In genomic region chr10:113663142-113663541, GRCh38 we compare ENCODE assay signal across 34 cellular contexts. TPM values are rescaled to one million over a fixed set of nuclear protein-coding genes. Genes with fewer than 3 reads are reported as not detected.
A peak's percentile ranks its signal among the peaks of the same experiment; 100 is the strongest.
DNase-seq lines count a peak whose midpoint lies in the region; ATAC-seq lines count a peak whose summit lies in the region.
"Had no signal": no experiment of that assay in that cellular context is flagged by ENCODE, and none has a peak within 500 bp of the region (broad histone marks: within the 10 kb centered on the region; RNA-seq: fewer than 3 reads in every experiment).

No MANE protein-coding gene starts in this region.

- no peak overlapping the region for H3K4me3 ChIP-seq in H7 (ENCODE audit: insufficient read depth, low read depth, low read length)
- H3K4me3 ChIP-seq: GM23248, pancreas, thyroid gland had no signal

- H3K27ac Mint-ChIP-seq in stimulated activated naive CD8-positive, alpha-beta T cell treated with anti-CD3 and anti-CD28 coated beads, Interleukin-15, amount 100 ng/mL, for 72 hours, result no peak overlapping the region
- H3K27ac Mint-ChIP-seq: activated naive CD4-positive, alpha-beta T cell treated with anti-CD3 and anti-CD28 coated beads, Interleukin-2, amount 50 U/mL, for 24 hours; B cell; CD8-positive, alpha-beta T cell; HFFc6; IgD-negative memory B cell; memory B cell had no signal

- peaks cover 22% of the 10 kb centered on the region for H3K4me1 Mint-ChIP-seq in stimulated activated naive CD8-positive, alpha-beta T cell treated with anti-CD3 and anti-CD28 coated beads, Interleukin-15, amount 100 ng/mL, for 72 hours
- H3K4me1 Mint-ChIP-seq: activated naive CD4-positive, alpha-beta T cell treated with anti-CD3 and anti-CD28 coated beads, Interleukin-2, amount 50 U/mL, for 24 hours; B cell; IgD-negative memory B cell; memory B cell; neural crest cell had no signal

- peaks cover 0 to 3% of the 10 kb centered on the region in 2 donors for H3K9me3 Mint-ChIP-seq in stimulated activated naive CD8-positive, alpha-beta T cell treated with anti-CD3 and anti-CD28 coated beads, Interleukin-15, amount 100 ng/mL, for 72 hours
- H3K9me3 Mint-ChIP-seq: activated naive CD4-positive, alpha-beta T cell treated with anti-CD3 and anti-CD28 coated beads, Interleukin-2, amount 50 U/mL, for 24 hours; CD8-positive, alpha-beta T cell; HFFc6; IgD-negative memory B cell; memory B cell had no signal

- H3K27me3 ChIP-seq in H7 (ENCODE audit: control insufficient read depth, insufficient read depth, low read length), result no peaks in the 10 kb centered on the region
- H3K27me3 ChIP-seq: pancreas, thyroid gland had no signal

- peak; percentile 32 for DNase-seq in A172 (ENCODE audit: low spot score)
- DNase-seq in EH (ENCODE audit: low read depth), result peak; percentile 46
- peak; percentile 52 for DNase-seq in NCI-H510A treated with DMSO at 0.1 percent for 48 hours (lab: John Stamatoyannopoulos, UW)
- no peak for DNase-seq in left ventricle myocardium superior
- DNase-seq in H7, result no peak
- DNase-seq in stimulated activated CD4-positive, alpha-beta T cell treated with anti-CD3 and anti-CD28 coated beads, Interleukin-12 subunit alpha, Interleukin-12 subunit beta, amount 100 ng/mL, for 4 hours, result no peak
- DNase-seq in stimulated activated naive CD8-positive, alpha-beta T cell treated with anti-CD3 and anti-CD28 coated beads, Interleukin-15, amount 100 ng/mL, for 72 hours, result no peak
- no peak for DNase-seq in SW 1271 (lab: John Stamatoyannopoulos, UW)
- DNase-seq: ACHN; activated CD4-positive, alpha-beta T cell treated with anti-CD3 and anti-CD28 coated beads for 48 hours; activated CD8-positive, alpha-beta memory T cell treated with anti-CD3 and anti-CD28 coated beads for 24 hours; activated T-cell treated with anti-CD3 and anti-CD28 coated beads for 4 hours; amniotic stem cell; CD8-positive, alpha-beta T cell; DMS 273 treated with DMSO at 0.1 percent for 48 hours; GM23248; HFFc6; hypothalamus; left colon; NCI-H1105 treated with DMSO at 0.1 percent for 48 hours; NCI-H187 treated with DMSO at 0.1 percent for 48 hours; NCI-H2227 treated with DMSO at 0.1 percent for 48 hours; pancreas; stimulated activated CD4-positive, alpha-beta T cell treated with anti-CD3 and anti-CD28 coated beads, Interleukin-2, amount 100 ng/mL, for 48 hours; T-helper 9 cell; thyroid gland had no signal

- peaks cover 9% of the 10 kb centered on the region for H3K27me3 Mint-ChIP-seq in stimulated activated naive CD8-positive, alpha-beta T cell treated with anti-CD3 and anti-CD28 coated beads, Interleukin-15, amount 100 ng/mL, for 72 hours

- peak; percentile 35 for ATAC-seq in left ventricle myocardium superior
- no peak for ATAC-seq in stimulated activated naive CD8-positive, alpha-beta T cell treated with anti-CD3 and anti-CD28 coated beads, Interleukin-15, amount 100 ng/mL, for 72 hours
- ATAC-seq: CD8-positive, alpha-beta T cell; left colon; Panc1; pancreas had no signal

- intact Hi-C loops in left ventricle myocardium superior (cut with micrococcal nuclease), result no loop called here

- H3K36me3 ChIP-seq in H7 (replicated peaks; ENCODE audit: control insufficient read depth, insufficient read depth, low read length), result no peaks in the 10 kb centered on the region
- H3K36me3 ChIP-seq: pancreas, thyroid gland had no signal

- H3K4me3 Mint-ChIP-seq in stimulated activated naive CD8-positive, alpha-beta T cell treated with anti-CD3 and anti-CD28 coated beads, Interleukin-15, amount 100 ng/mL, for 72 hours, result no peak overlapping the region
- H3K4me3 Mint-ChIP-seq: activated naive CD4-positive, alpha-beta T cell treated with anti-CD3 and anti-CD28 coated beads, Interleukin-2, amount 50 U/mL, for 24 hours; B cell; CD8-positive, alpha-beta T cell; HFFc6; IgD-negative memory B cell; memory B cell; neural crest cell had no signal

RNA-seq across cellular contexts. Expression of gene NRAP, which starts 0.7 kb away (rescaled TPM):
- total RNA-seq in A172 (2014; rRNA removed; shearing (Covaris generic)), result not detected in 2 replicates
- total RNA-seq in left ventricle myocardium superior, result 826 TPM
- total RNA-seq in H7 (2014; rRNA removed; shearing (Covaris generic)), result 0.03 TPM in 1 of 2 replicates, not detected in the other
- total RNA-seq: B cell; CD8-positive, alpha-beta T cell; endothelial cell of umbilical vein; fibroblast of lung; GM23248; HFFc6; neural crest cell; thyroid gland had no signal

RNA-seq across cellular contexts. Expression of gene CASP7, which starts 16.6 kb away (rescaled TPM):
- 32.5 and 37.1 TPM in 2 replicates for total RNA-seq in A172 (2014; rRNA removed; shearing (Covaris generic))
- 15.5 TPM for total RNA-seq in left ventricle myocardium superior
- total RNA-seq in H7 (2014; rRNA removed; shearing (Covaris generic)), result 4.9 and 6.9 TPM in 2 replicates

Comparison
In these comparisons a context has a peak if more than half of its experiments do, and no peak if none do; other contexts are left out.
1. DNase-seq: peak in A172 (single experiment), EH (single experiment) and NCI-H510A treated with DMSO at 0.1 percent for 48 hours (single experiment); none in left ventricle myocardium superior (single experiment), H7 (single experiment), stimulated activated CD4-positive, alpha-beta T cell treated with anti-CD3 and anti-CD28 coated beads, Interleukin-12 subunit alpha, Interleukin-12 subunit beta, amount 100 ng/mL, for 4 hours (single experiment), stimulated activated naive CD8-positive, alpha-beta T cell treated with anti-CD3 and anti-CD28 coated beads, Interleukin-15, amount 100 ng/mL, for 72 hours (0 of 2) and SW 1271 (0 of 2).
2. RNA of gene NRAP, which starts 0.7 kb away (total RNA-seq): 826 TPM in left ventricle myocardium superior (single experiment); 0.03 TPM in H7 and not detected in A172; every median in the first group is over 100 times any median in the second.